ENCODE assay signal across 18 cellular contexts in the genomic region with DNA sequence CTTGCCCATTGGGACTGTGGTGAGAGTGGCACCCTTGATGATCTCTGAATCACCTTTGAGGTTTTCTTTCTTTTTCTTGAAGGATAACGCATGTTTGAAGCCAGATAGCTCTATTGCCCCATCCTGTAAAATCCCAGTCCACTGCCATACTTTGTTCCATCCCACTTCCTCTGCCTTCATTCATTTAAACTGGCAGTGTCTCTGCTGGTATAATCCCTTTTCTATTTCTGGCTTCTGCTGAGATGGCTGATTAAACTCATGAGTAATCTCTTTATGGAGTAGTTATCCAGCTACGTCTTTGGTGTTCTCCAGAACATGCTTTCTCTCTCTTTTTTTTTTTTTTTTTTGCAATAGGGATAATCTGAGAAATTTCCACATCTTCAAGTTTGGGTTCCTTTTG.
"Had no signal": no experiment of that assay in that cellular context is flagged by ENCODE, and none has a peak within 500 bp of the region (broad histone marks: within the 10 kb centered on the region; RNA-seq: fewer than 3 reads in every experiment).

No MANE protein-coding gene starts in this region.

- H3K27me3 ChIP-seq: neutrophil had no signal

- H3K27ac ChIP-seq: dorsolateral prefrontal cortex, epithelial cell of prostate, left ventricle myocardium inferior, neutrophil, parathyroid adenoma had no signal

- H3K4me3 Mint-ChIP-seq: activated CD4-positive, alpha-beta memory T cell treated with anti-CD3 and anti-CD28 coated beads for 36 hours; activated CD4-positive, alpha-beta T cell treated with anti-CD3 and anti-CD28 coated beads for 36 hours; activated CD8-positive, alpha-beta memory T cell treated with anti-CD3 and anti-CD28 coated beads, Interleukin-2, amount 10 ng/mL, durations not matched to agents 7 days and 5 days; activated naive CD8-positive, alpha-beta T cell; memory B cell; natural killer cell; T-helper 2 cell treated with Interferon-gamma antibody and Interleukin-4, amounts not matched to agents 5 μg/mL and 100 μg/mL, for 36 hours; WTC11 had no signal

- H3K27me3 Mint-ChIP-seq: activated CD4-positive, alpha-beta memory T cell treated with anti-CD3 and anti-CD28 coated beads for 36 hours; activated CD4-positive, alpha-beta T cell treated with anti-CD3 and anti-CD28 coated beads for 36 hours; activated CD8-positive, alpha-beta memory T cell treated with anti-CD3 and anti-CD28 coated beads, Interleukin-2, amount 10 ng/mL, durations not matched to agents 7 days and 5 days; activated naive CD8-positive, alpha-beta T cell; memory B cell had no signal

- ATAC-seq: activated CD4-positive, alpha-beta T cell treated with anti-CD3 and anti-CD28 coated beads for 36 hours; activated CD8-positive, alpha-beta memory T cell treated with anti-CD3 and anti-CD28 coated beads, Interleukin-2, amount 10 ng/mL, durations not matched to agents 7 days and 5 days; natural killer cell; WTC11 had no signal

- H2AFZ ChIP-seq: parathyroid adenoma had no signal

- H3K4me3 ChIP-seq: dorsolateral prefrontal cortex, left ventricle myocardium inferior had no signal

- H3K79me2 ChIP-seq: parathyroid adenoma had no signal

- DNase-seq: activated CD4-positive, alpha-beta memory T cell treated with anti-CD3 and anti-CD28 coated beads for 36 hours; activated CD4-positive, alpha-beta T cell treated with anti-CD3 and anti-CD28 coated beads for 36 hours; activated CD8-positive, alpha-beta memory T cell treated with anti-CD3 and anti-CD28 coated beads, Interleukin-2, amount 10 ng/mL, durations not matched to agents 7 days and 5 days; amniotic stem cell; central memory CD4-positive, alpha-beta T cell; dorsolateral prefrontal cortex; head of caudate nucleus; kidney; left ventricle myocardium inferior; natural killer cell; stimulated activated naive CD4-positive, alpha-beta T cell had no signal

- H3K27ac Mint-ChIP-seq: activated CD4-positive, alpha-beta memory T cell treated with anti-CD3 and anti-CD28 coated beads for 36 hours; activated CD4-positive, alpha-beta T cell treated with anti-CD3 and anti-CD28 coated beads for 36 hours; activated CD8-positive, alpha-beta memory T cell treated with anti-CD3 and anti-CD28 coated beads, Interleukin-2, amount 10 ng/mL, durations not matched to agents 7 days and 5 days; activated naive CD8-positive, alpha-beta T cell; memory B cell; natural killer cell; T-helper 2 cell treated with Interferon-gamma antibody and Interleukin-4, amounts not matched to agents 5 μg/mL and 100 μg/mL, for 36 hours; WTC11 had no signal

- H3K9ac ChIP-seq: parathyroid adenoma had no signal

- H3K4me1 Mint-ChIP-seq: activated CD4-positive, alpha-beta T cell treated with anti-CD3 and anti-CD28 coated beads for 36 hours; activated CD8-positive, alpha-beta memory T cell treated with anti-CD3 and anti-CD28 coated beads, Interleukin-2, amount 10 ng/mL, durations not matched to agents 7 days and 5 days; memory B cell; natural killer cell; WTC11 had no signal

- H3K4me1 ChIP-seq: left ventricle myocardium inferior, parathyroid adenoma had no signal

- H3K36me3 Mint-ChIP-seq: activated CD4-positive, alpha-beta memory T cell treated with anti-CD3 and anti-CD28 coated beads for 36 hours; activated naive CD8-positive, alpha-beta T cell; memory B cell; natural killer cell had no signal

- H3K36me3 ChIP-seq: left ventricle myocardium inferior, neutrophil had no signal

- H3K9me3 ChIP-seq: neutrophil had no signal
